Comparison of ENCODE assay signal across 17 cellular contexts in the genomic region with DNA sequence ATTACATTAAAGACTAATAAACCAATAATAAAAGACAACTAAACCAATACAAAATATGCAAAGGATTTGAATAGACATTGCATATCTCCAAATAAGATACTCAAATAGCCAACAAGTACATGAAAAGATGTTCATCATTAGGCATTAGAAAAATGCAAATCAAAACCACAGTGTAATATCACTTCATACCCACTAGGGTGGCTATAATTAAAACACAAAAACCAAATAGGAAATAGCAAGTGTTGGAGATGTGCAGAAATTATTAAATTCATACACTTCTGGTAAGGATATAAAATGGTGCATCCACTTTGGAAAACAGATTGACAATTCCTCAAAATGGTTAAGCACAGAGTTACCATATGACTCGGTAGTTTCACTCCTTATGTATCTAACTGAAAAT.
DNase-seq lines count a peak whose midpoint lies in the region; ATAC-seq and TF ChIP-seq lines count a peak whose summit lies in the region.
"Had no signal": no experiment of that assay in that cellular context is flagged by ENCODE, and none has a peak within 500 bp of the region (broad histone marks: within the 10 kb centered on the region; RNA-seq: fewer than 3 reads in every experiment).

No MANE protein-coding gene starts in this region.

- H3K4me1 ChIP-seq in mammary epithelial cell (ENCODE audit: insufficient read depth, low read length) (no peaks in the 10 kb centered on the region), PC-9 (replicated peaks; ENCODE audit: insufficient read depth) (no peaks in the 10 kb centered on the region), esophagus muscularis mucosa (no peaks in the 10 kb centered on the region), psoas muscle (no peaks in the 10 kb centered on the region)
- H3K4me1 ChIP-seq: Caco-2 had no signal

- CTCF ChIA-PET in mammary epithelial cell (lab: Charles Lee; ENCODE audit: low non-redundant PET) (no interaction called here), MCF 10A (lab: Yijun Ruan, JAX) (no interaction called here), PC-9 (lab: Charles Lee) (no interaction called here)

- H3K4me2 ChIP-seq in mammary epithelial cell (ENCODE audit: insufficient read depth, low read depth, low read length), result no peak overlapping the region
- H3K4me2 ChIP-seq in PC-9, result no peak overlapping the region

- no TSS peak for BruUV-seq in mammary epithelial cell (replicated peaks; lab: Mats Ljungman, UMichigan)
- no TSS peak for BruUV-seq in MCF 10A (replicated peaks; lab: Mats Ljungman, UMichigan)
- no TSS peak for BruUV-seq in PC-9 (replicated peaks; lab: Mats Ljungman, UMichigan)

- POLR2A ChIA-PET in MCF 10A (lab: Yijun Ruan, JAX) (no interaction called here), PC-9 (lab: Charles Lee; ENCODE audit: unreplicated experiment) (no interaction called here)

- no peaks in the 10 kb centered on the region for H3K9me2 ChIP-seq in PC-9 (ENCODE audit: insufficient read depth)

- peaks cover 2% of the 10 kb centered on the region for H3K27me3 ChIP-seq in mammary epithelial cell (ENCODE audit: insufficient read depth, low read length)
- H3K27me3 ChIP-seq in PC-9 (ENCODE audit: insufficient read depth, low read depth), result no peaks in the 10 kb centered on the region
- H3K27me3 ChIP-seq in esophagus muscularis mucosa, result no peaks in the 10 kb centered on the region
- no peaks in the 10 kb centered on the region for H3K27me3 ChIP-seq in psoas muscle (ENCODE audit: insufficient read depth in 3 of 3, low read length in 2 of 3)

- no peak for ATAC-seq in psoas muscle
- no peak for ATAC-seq in GM19324 (IDR thresholded peaks at IDR 0.05; ENCODE audit: low FRiP score, unreplicated experiment)
- no peak for ATAC-seq in GM21717 (IDR thresholded peaks at IDR 0.05; ENCODE audit: unreplicated experiment)

- H3K27ac ChIP-seq in mammary epithelial cell (ENCODE audit: insufficient read depth, low read depth, low read length), result no peak overlapping the region
- no peak overlapping the region for H3K27ac ChIP-seq in PC-9
- H3K27ac ChIP-seq in esophagus muscularis mucosa (replicated peaks in 1 of 4), result no peak overlapping the region
- H3K27ac ChIP-seq in psoas muscle, result no peak overlapping the region

- intact Hi-C loops in mammary epithelial cell (cut with micrococcal nuclease) (no loop called here), MCF 10A (cut with micrococcal nuclease) (no loop called here), PC-9 (cut with micrococcal nuclease; ENCODE audit: unreplicated experiment) (no loop called here), esophagus muscularis mucosa (cut with DNase I) (no loop called here), psoas muscle (cut with DNase I) (no loop called here)

- no peak overlapping the region for H3K4me3 Mint-ChIP-seq in MCF 10A (ENCODE audit: unreplicated experiment)
- H3K4me3 Mint-ChIP-seq: IgD-negative memory B cell had no signal

- H3K36me3 ChIP-seq in mammary epithelial cell (ENCODE audit: insufficient read depth, low read length) (no peaks in the 10 kb centered on the region), PC-9 (ENCODE audit: low read depth) (no peaks in the 10 kb centered on the region), esophagus muscularis mucosa (no peaks in the 10 kb centered on the region), psoas muscle (ENCODE audit: insufficient read depth in 1 of 2, low read depth in 1 of 2) (no peaks in the 10 kb centered on the region)

- no peaks in the 10 kb centered on the region for H3K9me3 ChIP-seq in mammary epithelial cell (replicated peaks; ENCODE audit: insufficient read depth, low read length)
- H3K9me3 ChIP-seq in PC-9 (ENCODE audit: insufficient read depth, low read depth), result no peaks in the 10 kb centered on the region
- no peaks in the 10 kb centered on the region for H3K9me3 ChIP-seq in esophagus muscularis mucosa
- H3K9me3 ChIP-seq in psoas muscle, result peaks cover 7% of the 10 kb centered on the region
- H3K9me3 ChIP-seq: Caco-2 had no signal

- no peak overlapping the region for H3K9ac ChIP-seq in mammary epithelial cell (ENCODE audit: insufficient read depth, low read length)

- H3K9me3 Mint-ChIP-seq in MCF 10A (ENCODE audit: unreplicated experiment), result no peaks in the 10 kb centered on the region

- no peaks in the 10 kb centered on the region for H3K79me2 ChIP-seq in mammary epithelial cell (ENCODE audit: insufficient read depth, low read length)
- H3K79me2 ChIP-seq in PC-9 (ENCODE audit: low read depth), result no peaks in the 10 kb centered on the region

- in situ Hi-C loops in mammary epithelial cell (cut with MboI; ENCODE audit: low sequenced_read_pairs in 2 of 2), result no loop called here

- dilution Hi-C loops in mammary epithelial cell (cut with HindIII; ENCODE audit: low sequenced_read_pairs), result no loop called here

- H3K4me3 ChIP-seq in mammary epithelial cell (replicated peaks in 1 of 3; ENCODE audit: insufficient read depth in 1 of 3, low read depth in 2 of 3, low read length in 3 of 3) (no peak overlapping the region), PC-9 (no peak overlapping the region), esophagus muscularis mucosa (no peak overlapping the region), psoas muscle (no peak overlapping the region)

- no peaks in the 10 kb centered on the region for H3K4me1 Mint-ChIP-seq in MCF 10A (ENCODE audit: insufficient read depth, unreplicated experiment)
- H3K4me1 Mint-ChIP-seq: IgD-negative memory B cell had no signal

- peaks cover 15% of the 10 kb centered on the region for H3K27me3 Mint-ChIP-seq in MCF 10A (ENCODE audit: insufficient read depth, unreplicated experiment)
- H3K27me3 Mint-ChIP-seq: IgD-negative memory B cell had no signal

- no peak overlapping the region for H2AFZ ChIP-seq in mammary epithelial cell (ENCODE audit: low read depth, low read length)
- no peak overlapping the region for H2AFZ ChIP-seq in PC-9

- H3K27ac Mint-ChIP-seq in MCF 10A (ENCODE audit: low read depth, unreplicated experiment), result no peak overlapping the region
- H3K27ac Mint-ChIP-seq: IgD-negative memory B cell had no signal

- H3K36me3 Mint-ChIP-seq in MCF 10A (ENCODE audit: insufficient read depth, unreplicated experiment), result no peaks in the 10 kb centered on the region
- H3K36me3 Mint-ChIP-seq: IgD-negative memory B cell had no signal

- H3F3A ChIP-seq in PC-9 (ENCODE audit: insufficient read depth, low read depth), result no peaks in the 10 kb centered on the region

- TF ChIP-seq POLR2A in esophagus muscularis mucosa (IDR thresholded peaks at IDR 0.05; ENCODE audit: low read depth), result no peak

- no peak for DNase-seq in mammary epithelial cell
- DNase-seq in MCF 10A (ENCODE audit: unreplicated experiment), result no peak
- DNase-seq in PC-9, result no peak
- DNase-seq in esophagus muscularis mucosa (ENCODE audit: extremely low spot score), result no peak
- no peak for DNase-seq in psoas muscle
- DNase-seq in activated naive CD4-positive, alpha-beta T cell (lab: John Stamatoyannopoulos, UW), result no peak
- DNase-seq: AML-193, Caco-2, DMS79 treated with DMSO at 0.1 percent for 48 hours, Kasumi-1, NCI-H187, NCI-H526 treated with DMSO at 0.1 percent for 48 hours, SIG-M5, SW 1271 had no signal

- 56% methylated on average over 1 of the region's 1 CpG for WGBS in mammary epithelial cell (ENCODE audit: low coverage, missing lambda C conversion rate)
- WGBS in esophagus muscularis mucosa, result 78% methylated on average over 1 of the region's 1 CpG
- 86 to 95% (median 91%) methylated on average over 1 of the region's 1 CpG for WGBS in psoas muscle, 3 donors

- peak; percentile 21 to 27 for TF ChIP-seq CTCF in mammary epithelial cell (conservative IDR thresholded peaks at IDR 0.05 in 1 of 2, IDR thresholded peaks at IDR 0.05 in 1 of 2; ENCODE audit: extremely low read depth in 1 of 2, insufficient read depth in 1 of 2, low read depth in 1 of 2, low read length in 2 of 2)
- TF ChIP-seq CTCF in MCF 10A (IDR thresholded peaks at IDR 0.05; ENCODE audit: unreplicated experiment), result no peak
- peak; percentile 38; the same call in 1 of the 2 replicates for TF ChIP-seq CTCF in PC-9 (conservative IDR thresholded peaks at IDR 0.05)
- TF ChIP-seq CTCF in esophagus muscularis mucosa (IDR thresholded peaks at IDR 0.05), result peak in 2 of 3 experiments; percentile 6 to 12
- TF ChIP-seq CTCF in psoas muscle (IDR thresholded peaks at IDR 0.05), result peak; percentile 15

- no peak for TF ChIP-seq EP300 in esophagus muscularis mucosa (IDR thresholded peaks at IDR 0.05)

- H4K20me1 ChIP-seq in mammary epithelial cell (ENCODE audit: insufficient read depth, low read length), result no peaks in the 10 kb centered on the region
- H4K20me1 ChIP-seq in PC-9 (ENCODE audit: insufficient read depth), result no peaks in the 10 kb centered on the region
